ENCODE assay signal across 8 cellular contexts in the genomic region with DNA sequence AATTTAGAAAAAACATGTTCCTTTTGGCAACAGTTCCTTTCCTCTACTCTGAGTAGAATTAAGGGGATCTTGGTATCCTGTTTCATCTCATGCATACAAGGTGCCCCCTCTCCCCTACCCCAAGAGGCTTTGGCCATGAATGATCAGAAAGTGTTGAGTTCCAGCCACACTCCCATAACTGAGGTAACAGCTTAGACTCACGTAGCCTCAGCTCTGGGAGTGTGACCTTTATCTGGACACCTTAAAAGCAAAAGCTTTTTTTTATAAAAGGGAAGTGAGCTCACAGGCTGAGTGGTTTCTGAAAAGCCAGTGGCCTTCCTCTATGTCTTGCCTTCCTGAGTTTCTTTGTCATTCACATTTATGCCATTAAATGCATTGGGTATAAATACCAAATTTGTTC. TPM values are rescaled to one million over a fixed set of nuclear protein-coding genes. Genes with fewer than 3 reads are reported as not detected.
DNase-seq lines count a peak whose midpoint lies in the region; ATAC-seq, FAIRE-seq and TF ChIP-seq lines count a peak whose summit lies in the region.

No MANE protein-coding gene starts in this region.

- no peaks in the 10 kb centered on the region for H3K36me3 ChIP-seq in small intestine (ENCODE audit: control insufficient read depth in 2 of 2, insufficient read depth in 2 of 2, low read length in 2 of 2)
- H3K36me3 ChIP-seq in tibial artery, result no peaks in the 10 kb centered on the region

- H3K27ac ChIP-seq in small intestine (ENCODE audit: low read depth in 1 of 2, low read length in 1 of 2) (peak overlapping the region; percentile 8 to 84), tibial artery (no peak overlapping the region)

- intact Hi-C loops in tibial artery (cut with DNase I; ENCODE audit: low total_unique reads), result no loop called here

- CTCF ChIA-PET in activated naive CD4-positive, alpha-beta T cell treated with anti-CD3 and anti-CD28 coated beads, Interleukin-2, amount 10 ng/mL, durations not matched to agents 7 days and 5 days (lab: Charles Lee), result no interaction called here

- peaks cover 35% of the 10 kb centered on the region for H3K36me3 Mint-ChIP-seq in activated naive CD4-positive, alpha-beta T cell treated with anti-CD3 and anti-CD28 coated beads, Interleukin-2, amount 10 ng/mL, durations not matched to agents 7 days and 5 days
- no peaks in the 10 kb centered on the region for H3K36me3 Mint-ChIP-seq in T-helper 17 cell (ENCODE audit: low read depth)

- no peaks in the 10 kb centered on the region for H3K9me3 Mint-ChIP-seq in activated naive CD4-positive, alpha-beta T cell treated with anti-CD3 and anti-CD28 coated beads, Interleukin-2, amount 10 ng/mL, durations not matched to agents 7 days and 5 days

- TF ChIP-seq CTCF in tibial artery (IDR thresholded peaks at IDR 0.05), result no peak

- DNase-seq in activated naive CD4-positive, alpha-beta T cell treated with anti-CD3 and anti-CD28 coated beads, Interleukin-2, amount 10 ng/mL, durations not matched to agents 7 days and 5 days, result peak; percentile 45
- no peak for DNase-seq in activated naive CD4-positive, alpha-beta T cell (lab: John Stamatoyannopoulos, UW)
- DNase-seq in T-helper 17 cell (no peak), small intestine (peak; percentile 33), islet precursor cell (no peak), HTR-8/SVneo (ENCODE audit: insufficient read length, low spot score) (no peak), tibial artery (no peak)

- 19 to 50% (median 31%) methylated on average over 1 of the region's 1 CpG for WGBS in small intestine, 3 donors

- peak overlapping the region; percentile 87 for H3K4me3 Mint-ChIP-seq in activated naive CD4-positive, alpha-beta T cell treated with anti-CD3 and anti-CD28 coated beads, Interleukin-2, amount 10 ng/mL, durations not matched to agents 7 days and 5 days
- peak overlapping the region; percentile 84 for H3K4me3 Mint-ChIP-seq in T-helper 17 cell

- H3K4me3 ChIP-seq in small intestine (ENCODE audit: low read depth in 1 of 2, low read length in 2 of 2) (no peak overlapping the region), tibial artery (no peak overlapping the region)

- H3K27me3 Mint-ChIP-seq in activated naive CD4-positive, alpha-beta T cell treated with anti-CD3 and anti-CD28 coated beads, Interleukin-2, amount 10 ng/mL, durations not matched to agents 7 days and 5 days, result no peaks in the 10 kb centered on the region
- H3K27me3 Mint-ChIP-seq in T-helper 17 cell, result no peaks in the 10 kb centered on the region

- peaks cover 78% of the 10 kb centered on the region for H3K4me1 Mint-ChIP-seq in activated naive CD4-positive, alpha-beta T cell treated with anti-CD3 and anti-CD28 coated beads, Interleukin-2, amount 10 ng/mL, durations not matched to agents 7 days and 5 days
- H3K4me1 Mint-ChIP-seq in T-helper 17 cell, result peaks cover 24% of the 10 kb centered on the region

- no peak for FAIRE-seq in small intestine (lab: Jason Lieb, UNC)
- no peak for FAIRE-seq in HTR-8/SVneo (lab: Jason Lieb, UNC)

- ATAC-seq in HG03039 (IDR thresholded peaks at IDR 0.05; ENCODE audit: unreplicated experiment), result peak; percentile 66
- ATAC-seq in T-helper 17 cell, result peak; percentile 58

- peak overlapping the region; percentile 97 for H3K27ac Mint-ChIP-seq in activated naive CD4-positive, alpha-beta T cell treated with anti-CD3 and anti-CD28 coated beads, Interleukin-2, amount 10 ng/mL, durations not matched to agents 7 days and 5 days
- H3K27ac Mint-ChIP-seq in T-helper 17 cell, result peak overlapping the region; percentile 93

- H3K4me1 ChIP-seq in small intestine (ENCODE audit: control insufficient read depth in 2 of 2, insufficient read depth in 1 of 2, low read depth in 1 of 2, low read length in 1 of 2) (no peaks in the 10 kb centered on the region), tibial artery (no peaks in the 10 kb centered on the region)

- H3K9me3 ChIP-seq in T-helper 17 cell (ENCODE audit: control insufficient read depth, low read length, poor library complexity, severe bottlenecking) (no peaks in the 10 kb centered on the region), small intestine (ENCODE audit: control insufficient read depth, low read depth) (no peaks in the 10 kb centered on the region), tibial artery (no peaks in the 10 kb centered on the region)

- H3K27me3 ChIP-seq in small intestine (ENCODE audit: control insufficient read depth in 2 of 2, insufficient read depth in 2 of 2, low read length in 2 of 2) (no peaks in the 10 kb centered on the region), tibial artery (no peaks in the 10 kb centered on the region)

RNA-seq across cellular contexts. Expression of a gene that starts 0.9 kb away (rescaled TPM):
- 1 to 10 TPM; 2.3 to 2.7 TPM for total RNA-seq in T-helper 17 cell
- 1 to 10 TPM in 2 of 3 donors, under 1 TPM in 1; 0.45 to 3.0 (median 2.3) TPM for polyA plus RNA-seq in small intestine

RNA-seq across cellular contexts. Expression of a gene that starts 32.9 kb away (rescaled TPM):
- 1 to 10 TPM; 6.3 to 7.8 TPM for total RNA-seq in T-helper 17 cell
- 10 to 100 TPM in 2 of 3 donors, 1 to 10 TPM in 1; 7.8 to 12.7 (median 11.9) TPM for polyA plus RNA-seq in small intestine

RNA-seq across cellular contexts. Expression of a gene that starts 50.8 kb away (rescaled TPM):
- 1 to 10 TPM; 1.1 to 1.4 TPM for total RNA-seq in T-helper 17 cell
- polyA plus RNA-seq in small intestine, result under 1 TPM in 1 of 3 donors, not detected in 2; 0.10 TPM

RNA-seq across cellular contexts. Expression of a gene that starts 56.3 kb away (rescaled TPM):
- not detected for total RNA-seq in T-helper 17 cell
- polyA plus RNA-seq in small intestine, result not detected

Comparison
In these comparisons a context has a peak if more than half of its experiments do, and no peak if none do; other contexts are left out.
1. DNase-seq: peak in activated naive CD4-positive, alpha-beta T cell treated with anti-CD3 and anti-CD28 coated beads, Interleukin-2, amount 10 ng/mL, durations not matched to agents 7 days and 5 days (single experiment) and small intestine (single experiment); none in activated naive CD4-positive, alpha-beta T cell (0 of 4), T-helper 17 cell (0 of 3), islet precursor cell (single experiment), HTR-8/SVneo (single experiment) and tibial artery (0 of 2).
2. H3K27ac ChIP-seq: peak in small intestine (2 of 2); none in tibial artery (0 of 2).